12 cellular contexts compared by ENCODE assay signal in the genomic region with DNA sequence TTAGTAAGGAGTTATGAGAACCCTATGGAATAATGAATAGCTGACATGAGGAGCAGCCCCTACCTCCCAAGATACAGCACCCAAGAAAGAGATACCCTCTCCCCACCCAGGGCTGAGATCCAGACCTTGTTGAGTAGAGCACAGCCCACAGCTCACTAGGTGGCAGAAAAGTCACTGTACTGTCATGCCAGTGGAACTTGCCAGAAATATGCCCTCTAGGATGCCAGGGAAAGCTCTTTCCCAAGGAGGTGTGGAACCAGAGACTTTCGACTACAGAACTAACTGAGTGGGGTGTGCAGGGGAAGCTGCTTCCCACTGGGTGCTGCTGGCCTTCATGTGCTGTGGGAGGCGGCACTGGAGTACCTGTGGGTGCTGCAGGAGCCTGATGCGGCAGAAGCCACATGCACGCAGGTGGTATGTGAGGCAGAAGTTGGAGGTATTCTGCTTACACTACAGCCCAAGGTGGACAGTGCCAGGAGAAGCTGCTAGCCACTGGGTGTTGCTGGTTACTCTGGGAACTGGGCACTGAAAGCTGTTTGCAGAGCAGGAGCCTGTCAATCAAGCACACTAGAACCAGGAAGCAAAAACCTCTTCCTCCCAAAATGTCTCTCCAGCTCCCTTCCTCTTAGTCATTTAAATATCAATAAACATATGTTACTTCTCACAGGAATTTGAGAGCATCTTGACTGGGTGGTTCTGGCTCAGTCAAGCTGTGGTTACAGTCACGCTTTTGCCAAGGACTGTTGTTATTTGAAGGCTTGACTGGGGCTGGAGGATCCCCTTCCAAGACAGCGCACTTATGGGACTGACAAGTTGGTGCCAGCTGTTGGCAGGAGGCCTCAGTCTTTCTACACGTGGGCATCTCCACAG. TPM values are rescaled to one million over a fixed set of nuclear protein-coding genes. Genes with fewer than 3 reads are reported as not detected.
A peak's percentile ranks its signal among the peaks of the same experiment; 100 is the strongest.
DNase-seq lines count a peak whose midpoint lies in the region; ATAC-seq and TF ChIP-seq lines count a peak whose summit lies in the region.
"Had no signal": no experiment of that assay in that cellular context is flagged by ENCODE, and none has a peak within 500 bp of the region (broad histone marks: within the 10 kb centered on the region; RNA-seq: fewer than 3 reads in every experiment).

No MANE protein-coding gene starts in this region.

- no peak for TF ChIP-seq CTCF in AG10803 (conservative IDR thresholded peaks at IDR 0.05; ENCODE audit: low read length)
- no peak for TF ChIP-seq CTCF in H9 (conservative IDR thresholded peaks at IDR 0.05)
- TF ChIP-seq CTCF in natural killer cell (IDR thresholded peaks at IDR 0.05), result no peak

- H2BK15ac ChIP-seq in H9 (ENCODE audit: low read depth, low read length), result no peak overlapping the region

- no peak overlapping the region for H2BK12ac ChIP-seq in H9 (ENCODE audit: insufficient read length, low read depth, low read length)

- H4K8ac ChIP-seq in H9 (replicated peaks; ENCODE audit: insufficient read length, low read depth, low read length), result no peak overlapping the region

- no peak overlapping the region for H3K9ac ChIP-seq in H9 (ENCODE audit: extremely low read depth, insufficient read length, low read length)

- peaks cover 15% of the 10 kb centered on the region; the same call in 1 of the 2 replicates for H3K4me1 ChIP-seq in H9 (ENCODE audit: insufficient read depth, low read length)
- H3K4me1 ChIP-seq in CD4-positive, alpha-beta memory T cell (ENCODE audit: insufficient read depth, low read length), result no peaks in the 10 kb centered on the region

- no peaks in the 10 kb centered on the region for H3K79me1 ChIP-seq in H9 (ENCODE audit: insufficient read depth, low read depth, low read length, poor library complexity, severe bottlenecking)

- no peak overlapping the region for H3K56ac ChIP-seq in H9 (ENCODE audit: insufficient read length, low read depth, low read length)

- no peaks in the 10 kb centered on the region for H3K36me3 ChIP-seq in CD4-positive, alpha-beta memory T cell (ENCODE audit: insufficient read depth, low read length)

- no peak overlapping the region for H4K5ac ChIP-seq in H9 (ENCODE audit: insufficient read length, low read depth, low read length)

- H2AK5ac ChIP-seq in H9 (ENCODE audit: insufficient read length, low read length), result no peak overlapping the region

- no peaks in the 10 kb centered on the region; a peak in 1 of 5 replicates for H3K9me3 Mint-ChIP-seq in H9
- H3K9me3 Mint-ChIP-seq in natural killer cell, result no peaks in the 10 kb centered on the region
- H3K9me3 Mint-ChIP-seq in CD4-positive, alpha-beta memory T cell, result no peaks in the 10 kb centered on the region

- H3K27me3 Mint-ChIP-seq in H9 (ENCODE audit: low read depth), result no peaks in the 10 kb centered on the region; the same call in none of the 2 replicates
- peaks cover 0 to 13% of the 10 kb centered on the region in 2 donors for H3K27me3 Mint-ChIP-seq in natural killer cell (ENCODE audit: low read depth in 2 of 2)
- peaks cover 8 to 13% of the 10 kb centered on the region in 2 donors for H3K27me3 Mint-ChIP-seq in CD4-positive, alpha-beta memory T cell

- no peaks in the 10 kb centered on the region for H3K23me2 ChIP-seq in H9 (ENCODE audit: insufficient read length, low read depth, low read length, poor library complexity, severe bottlenecking)

- no peak overlapping the region for H3K4me3 ChIP-seq in AG10803 (ENCODE audit: low read length)
- no peak overlapping the region for H3K4me3 ChIP-seq in CD4-positive, alpha-beta memory T cell (ENCODE audit: low read length in 2 of 2)

- no peak overlapping the region for H3K4ac ChIP-seq in H9 (ENCODE audit: low read depth, low read length)

- no peak overlapping the region for H2AFZ ChIP-seq in H9 (ENCODE audit: low read length)

- H3K14ac ChIP-seq in H9 (ENCODE audit: insufficient read depth, low read length), result no peak overlapping the region

- no peak for ATAC-seq in natural killer cell

- no peak overlapping the region for H3K18ac ChIP-seq in H9 (ENCODE audit: insufficient read length, low read depth, low read length)

- H3K23ac ChIP-seq in H9 (ENCODE audit: insufficient read length, low read depth, low read length), result no peak overlapping the region

- H3K27ac ChIP-seq in H9 (ENCODE audit: insufficient read length, low read depth, low read length), result no peak overlapping the region
- no peak overlapping the region for H3K27ac ChIP-seq in CD4-positive, alpha-beta memory T cell (ENCODE audit: low read depth, low read length)

- CTCF ChIA-PET in CD4-positive, alpha-beta memory T cell (lab: Charles Lee; ENCODE audit: partially characterized antibody), result interaction anchor here (1.0 to 1.4 kb wide), 3 partner anchors 11 to 202 kb away, joined by 3 read pairs; no protein-coding TSS in a partner anchor

- peak; percentile 13 for DNase-seq in AG10803 (ENCODE audit: low read depth)
- DNase-seq in H9, result no peak
- peak; percentile 54 to 76 for DNase-seq in NCI-H524 (lab: John Stamatoyannopoulos, UW)
- DNase-seq in fibroblast of peridontal ligament (ENCODE audit: extremely low read depth), result peak; percentile 25
- no peak for DNase-seq in nucleus accumbens (lab: John Stamatoyannopoulos, UW)
- DNase-seq in natural killer cell, result no peak
- no peak for DNase-seq in CD4-positive, alpha-beta memory T cell
- no peak for DNase-seq in inferior parietal cortex (ENCODE audit: extremely low spot score)
- DNase-seq: mesendoderm, NCI-H226, T-helper 1 cell had no signal

- no peaks in the 10 kb centered on the region for H3K79me2 ChIP-seq in H9 (ENCODE audit: insufficient read depth, low read length)

- no peaks in the 10 kb centered on the region for H3K27me3 ChIP-seq in H9 (ENCODE audit: insufficient read depth, low read length)
- H3K27me3 ChIP-seq in CD4-positive, alpha-beta memory T cell (ENCODE audit: insufficient read depth, low read length), result no peaks in the 10 kb centered on the region

- no peak overlapping the region for H2BK120ac ChIP-seq in H9 (ENCODE audit: low read depth, low read length, poor library complexity, severe bottlenecking)

- H3T11ph ChIP-seq in H9 (ENCODE audit: low read length), result no peak overlapping the region

- H4K91ac ChIP-seq in H9 (ENCODE audit: insufficient read length, low read depth, low read length), result no peak overlapping the region

- POLR2A ChIA-PET in CD4-positive, alpha-beta memory T cell (lab: Charles Lee; ENCODE audit: partially characterized antibody), result no interaction called here

- WGBS in H9 (ENCODE audit: extremely low coverage, insufficient read length, low lambda C conversion rate), result no CpG with 5 or more reads among the region's 7 CpGs

- H2BK5ac ChIP-seq in H9 (ENCODE audit: insufficient read length, low read length), result no peak overlapping the region

- no peaks in the 10 kb centered on the region for H3K9me3 ChIP-seq in H9 (ENCODE audit: control insufficient read depth, low read depth, low read length)
- H3K9me3 ChIP-seq in CD4-positive, alpha-beta memory T cell (ENCODE audit: control insufficient read depth in 1 of 2, low read length in 2 of 2), result no peaks in the 10 kb centered on the region

- H2BK20ac ChIP-seq in H9 (ENCODE audit: low read depth, low read length, poor library complexity, severe bottlenecking), result no peak overlapping the region

- H3K36me3 Mint-ChIP-seq in H9 (ENCODE audit: insufficient read depth in 1 of 3, low read depth in 3 of 3) (no peaks in the 10 kb centered on the region; a peak in 1 of 7 replicates), natural killer cell (no peaks in the 10 kb centered on the region)
- H3K36me3 Mint-ChIP-seq in CD4-positive, alpha-beta memory T cell, result no peaks in the 10 kb centered on the region

- no peak overlapping the region; a peak in 1 of 5 replicates for H3K4me3 Mint-ChIP-seq in H9
- H3K4me3 Mint-ChIP-seq in natural killer cell, result no peak overlapping the region
- no peak overlapping the region for H3K4me3 Mint-ChIP-seq in CD4-positive, alpha-beta memory T cell

- H4K20me1 ChIP-seq in H9 (ENCODE audit: control insufficient read depth, insufficient read depth, insufficient read length), result no peaks in the 10 kb centered on the region

- intact Hi-C loops in natural killer cell (cut with micrococcal nuclease), result no loop called here
- intact Hi-C loops in CD4-positive, alpha-beta memory T cell (cut with micrococcal nuclease), result no loop called here

- H3K4me2 ChIP-seq in H9 (ENCODE audit: insufficient read depth, insufficient read length, low read length), result no peak overlapping the region

- H3K27ac Mint-ChIP-seq in H9 (peak overlapping the region in 2 of 3 experiments; percentile 30 to 44; a peak in 3 of 7 replicates), natural killer cell (no peak overlapping the region)
- peak overlapping the region in 1 of 7 donors; percentile 60 for H3K27ac Mint-ChIP-seq in CD4-positive, alpha-beta memory T cell

- H3K4me1 Mint-ChIP-seq in H9 (peaks cover 39 to 40% of the 10 kb centered on the region in 2 experiments), natural killer cell (no peaks in the 10 kb centered on the region)
- H3K4me1 Mint-ChIP-seq in CD4-positive, alpha-beta memory T cell, result peaks cover 0 to 2% (median 0%) of the 10 kb centered on the region in 4 donors

RNA-seq across cellular contexts. Expression of a gene that starts 17.9 kb away (rescaled TPM):
- 1.5 and 1.7 TPM in 2 replicates for total RNA-seq in H9 (2021)
- total RNA-seq in natural killer cell, result 1 to 10 TPM in 1 of 3 donors, under 1 TPM in 2; 0.59 to 1.5 (median 0.64) TPM
- 1 to 10 TPM in 1 of 2 experiments, under 1 TPM in 1; 0.69 to 1.3 TPM for total RNA-seq in CD4-positive, alpha-beta memory T cell
- polyA plus RNA-seq in CD4-positive, alpha-beta memory T cell, result under 1 TPM in 1 of 2 donors, not detected in 1; 0.28 TPM

RNA-seq across cellular contexts. Expression of a gene that starts 21.7 kb away (rescaled TPM):
- total RNA-seq in H9 (2021), result 4.4 and 6.0 TPM in 2 replicates
- total RNA-seq in natural killer cell, result not detected
- total RNA-seq in CD4-positive, alpha-beta memory T cell, result not detected
- not detected for polyA plus RNA-seq in CD4-positive, alpha-beta memory T cell
- total RNA-seq: fibroblast of villous mesenchyme had no signal

RNA-seq across cellular contexts. Expression of a gene that starts 26.1 kb away (rescaled TPM):
- not detected in 2 replicates for total RNA-seq in H9 (2021)
- total RNA-seq in natural killer cell, result not detected
- total RNA-seq in CD4-positive, alpha-beta memory T cell, result not detected
- not detected for polyA plus RNA-seq in CD4-positive, alpha-beta memory T cell
- total RNA-seq: fibroblast of villous mesenchyme had no signal

RNA-seq across cellular contexts. Expression of a gene that starts 42.4 kb away (rescaled TPM):
- total RNA-seq in H9 (2021) (not detected in 2 replicates), natural killer cell (not detected)
- not detected for total RNA-seq in CD4-positive, alpha-beta memory T cell
- not detected for polyA plus RNA-seq in CD4-positive, alpha-beta memory T cell
- total RNA-seq: fibroblast of villous mesenchyme had no signal

RNA-seq across cellular contexts. Expression of a gene that starts 50.5 kb away (rescaled TPM):
- total RNA-seq in H9 (2021) (not detected in 2 replicates), natural killer cell (not detected)
- not detected for total RNA-seq in CD4-positive, alpha-beta memory T cell
- polyA plus RNA-seq in CD4-positive, alpha-beta memory T cell, result not detected
- total RNA-seq: fibroblast of villous mesenchyme had no signal

Comparison
In these comparisons a context has a peak if more than half of its experiments do, and no peak if none do; other contexts are left out.
1. DNase-seq: peak in AG10803 (single experiment), NCI-H524 (2 of 2) and fibroblast of peridontal ligament (single experiment); none in H9 (single experiment), nucleus accumbens (0 of 56), natural killer cell (single experiment), CD4-positive, alpha-beta memory T cell (0 of 5) and inferior parietal cortex (single experiment).
2. H3K27ac Mint-ChIP-seq: peak in H9 (2 of 3); none in natural killer cell (0 of 2).